Comparison of ENCODE assay signal across 8 cellular contexts in genomic region chr1:38586993-38587646, GRCh38.
DNase-seq lines count a peak whose midpoint lies in the region; ATAC-seq and TF ChIP-seq lines count a peak whose summit lies in the region.

No MANE protein-coding gene starts in this region.

- intact Hi-C loops in MCF 10A (cut with micrococcal nuclease): loop anchor here (5.0 to 10.0 kb wide), 2 partner anchors 248 to 550 kb away; no protein-coding TSS in a partner anchor

- peaks cover 22% of the 10 kb centered on the region for H3K27me3 Mint-ChIP-seq in T-helper 2 cell treated with Interferon-gamma antibody and Interleukin-4, amounts not matched to agents 5 μg/mL and 100 μg/mL, for 36 hours (ENCODE audit: low read depth)
- peaks cover 13% of the 10 kb centered on the region for H3K27me3 Mint-ChIP-seq in MCF 10A (ENCODE audit: insufficient read depth, unreplicated experiment)

- peak; percentile 99 for ATAC-seq in left lobe of liver
- no peak for ATAC-seq in GM18861 (IDR thresholded peaks at IDR 0.05; ENCODE audit: unreplicated experiment)

- CTCF ChIA-PET in HEK293T (lab: Yijun Ruan, JAX) (interaction anchor here (0.6 to 1.7 kb wide), 3 partner anchors 222 to 1176 kb away, joined by 3 to 6 read pairs (median 3); no protein-coding TSS in a partner anchor), MCF 10A (lab: Yijun Ruan, JAX) (interaction anchor here (0.6 to 1.0 kb wide), 3 partner anchors 18 to 562 kb away, joined by 3 to 4 read pairs (median 3); no protein-coding TSS in a partner anchor)

- no TSS peak for BruUV-seq in MCF 10A (replicated peaks; lab: Mats Ljungman, UMichigan)

- POLR2A ChIA-PET in HEK293T (lab: Yijun Ruan, JAX) (no interaction called here), MCF 10A (lab: Yijun Ruan, JAX) (no interaction called here)

- H3K4me3 Mint-ChIP-seq in T-helper 2 cell treated with Interferon-gamma antibody and Interleukin-4, amounts not matched to agents 5 μg/mL and 100 μg/mL, for 36 hours: no peak overlapping the region
- H3K4me3 Mint-ChIP-seq in MCF 10A (ENCODE audit: unreplicated experiment): no peak overlapping the region

- TF ChIP-seq CTCF in MCF 10A (IDR thresholded peaks at IDR 0.05; ENCODE audit: unreplicated experiment): peak; percentile 64

- no peaks in the 10 kb centered on the region for H3K36me3 Mint-ChIP-seq in T-helper 2 cell treated with Interferon-gamma antibody and Interleukin-4, amounts not matched to agents 5 μg/mL and 100 μg/mL, for 36 hours (ENCODE audit: low read depth)
- H3K36me3 Mint-ChIP-seq in MCF 10A (ENCODE audit: insufficient read depth, unreplicated experiment): no peaks in the 10 kb centered on the region

- no peak overlapping the region for H3K27ac Mint-ChIP-seq in T-helper 2 cell treated with Interferon-gamma antibody and Interleukin-4, amounts not matched to agents 5 μg/mL and 100 μg/mL, for 36 hours
- H3K27ac Mint-ChIP-seq in MCF 10A (ENCODE audit: low read depth, unreplicated experiment): no peak overlapping the region

- H3K9me3 Mint-ChIP-seq in T-helper 2 cell treated with Interferon-gamma antibody and Interleukin-4, amounts not matched to agents 5 μg/mL and 100 μg/mL, for 36 hours: no peaks in the 10 kb centered on the region
- H3K9me3 Mint-ChIP-seq in MCF 10A (ENCODE audit: unreplicated experiment): no peaks in the 10 kb centered on the region

- DNase-seq in CD1c-positive myeloid dendritic cell (ENCODE audit: extremely low spot score) (peak; percentile 45), HEK293T (ENCODE audit: extremely low spot score) (peak; percentile 79), MCF 10A (ENCODE audit: unreplicated experiment) (peak; percentile 53), left lobe of liver (ENCODE audit: low spot score) (peak; percentile 53), NCI-H2107 (lab: John Stamatoyannopoulos, UW) (no peak)
- peak; percentile 30 for DNase-seq in T-helper 2 cell treated with Interferon-gamma antibody and Interleukin-4, amounts not matched to agents 5 μg/mL and 100 μg/mL, for 36 hours (ENCODE audit: low spot score)
- peak; percentile 5 for DNase-seq in stimulated activated CD8-positive, alpha-beta memory T cell treated with anti-CD3 and anti-CD28 coated beads, Interleukin-12 subunit alpha, Interleukin-12 subunit beta, amount 100 ng/mL, for 24 hours (ENCODE audit: extremely low read depth)

- H3K4me1 Mint-ChIP-seq in T-helper 2 cell treated with Interferon-gamma antibody and Interleukin-4, amounts not matched to agents 5 μg/mL and 100 μg/mL, for 36 hours (ENCODE audit: low read depth): peaks cover 10% of the 10 kb centered on the region
- H3K4me1 Mint-ChIP-seq in MCF 10A (ENCODE audit: insufficient read depth, unreplicated experiment): peaks cover 9% of the 10 kb centered on the region

TF ChIP-seq in HEK293T, 16 proteins besides CTCF, POLR2A, EP300 and RAD21:
- TF ChIP-seq ARNT (IDR thresholded peaks at IDR 0.05): 0 out of 2 replicates have a peak, but pooled peaks have one; percentile 11
- no peak for TF ChIP-seq HDGF (IDR thresholded peaks at IDR 0.05; ENCODE audit: borderline replicate concordance)
